Comparison of ENCODE assay signal across 11 cellular contexts in genomic region chr10:86868353-86868752, GRCh38.
DNase-seq lines count a peak whose midpoint lies in the region; ATAC-seq and FAIRE-seq lines count a peak whose summit lies in the region.
"Had no signal": no experiment of that assay in that cellular context is flagged by ENCODE, and none has a peak within 500 bp of the region (broad histone marks: within the 10 kb centered on the region; RNA-seq: fewer than 3 reads in every experiment).

No MANE protein-coding gene starts in this region.

- peaks cover 16% of the 10 kb centered on the region for H3K4me1 ChIP-seq in right cardiac atrium (ENCODE audit: control insufficient read depth, insufficient read depth, low read length)
- H3K4me1 ChIP-seq in aorta (ENCODE audit: control insufficient read depth in 1 of 2, insufficient read depth in 2 of 2, low read length in 2 of 2) = peaks cover 3 to 8% of the 10 kb centered on the region in 2 donors

- H3K9me3 ChIP-seq in right cardiac atrium (ENCODE audit: control insufficient read depth, low read length) (no peaks in the 10 kb centered on the region), aorta (ENCODE audit: control insufficient read depth, low read length) (no peaks in the 10 kb centered on the region)
- H3K9me3 ChIP-seq: MG63 had no signal

- H3K27me3 ChIP-seq in right cardiac atrium (ENCODE audit: control insufficient read depth, insufficient read depth) (no peaks in the 10 kb centered on the region), aorta (ENCODE audit: control insufficient read depth in 1 of 2, insufficient read depth in 2 of 2, low read length in 1 of 2) (no peaks in the 10 kb centered on the region)
- H3K27me3 ChIP-seq: MG63 had no signal

- H3K36me3 ChIP-seq in aorta (ENCODE audit: control insufficient read depth in 1 of 2, insufficient read depth in 2 of 2, low read length in 1 of 2) = no peaks in the 10 kb centered on the region
- H3K36me3 ChIP-seq: MG63 had no signal

- ATAC-seq in right cardiac atrium (peak; percentile 66 to 90), Right ventricle myocardium superior (ENCODE audit: poor library complexity) (no peak), aorta (ENCODE audit: low FRiP score) (peak; percentile 33), HG03442 (IDR thresholded peaks at IDR 0.05; ENCODE audit: unreplicated experiment) (no peak)

- WGBS in right cardiac atrium = 32% methylated on average over 6 of the region's 6 CpGs
- 4 to 8% methylated on average over 6 of the region's 6 CpGs for WGBS in aorta, 2 donors

- no peak for FAIRE-seq in GM19239 (lab: Jason Lieb, UNC)

- intact Hi-C loops in right cardiac atrium (cut with DNase I) (no loop called here), Right ventricle myocardium superior (cut with DNase I) (no loop called here), aorta (cut with DNase I) (no loop called here)

- DNase-seq in right cardiac atrium = peak; percentile 61 to 74 (median 66)
- no peak for DNase-seq in Right ventricle myocardium superior
- DNase-seq in brain pericyte (ENCODE audit: low read depth, low spot score) = peak; percentile 44
- DNase-seq in kidney tubule cell (ENCODE audit: low spot score) = peak; percentile 87
- DNase-seq in aorta = no peak
- no peak for DNase-seq in Kasumi-1 (lab: John Stamatoyannopoulos, UW)
- no peak for DNase-seq in GM19239 (ENCODE audit: insufficient read length, low spot score)
- DNase-seq: activated CD4-positive, alpha-beta T cell treated with anti-CD3 and anti-CD28 coated beads for 4 hours; MG63; PC-9 had no signal

- H3K4me3 ChIP-seq in right cardiac atrium (ENCODE audit: low read length) (no peak overlapping the region), aorta (ENCODE audit: low read length in 2 of 2) (no peak overlapping the region)
- H3K4me3 ChIP-seq: MG63, PC-9 had no signal

- H3K27ac ChIP-seq in right cardiac atrium (ENCODE audit: low read length) = no peak overlapping the region
- peak overlapping the region; percentile 16 to 55 for H3K27ac ChIP-seq in aorta (ENCODE audit: low read depth in 1 of 2, low read length in 2 of 2)
- H3K27ac ChIP-seq: PC-9 had no signal

Comparison
In these comparisons a context has a peak if more than half of its experiments do, and no peak if none do; other contexts are left out.
1. ATAC-seq: peak in right cardiac atrium (2 of 2) and aorta (single experiment); none in Right ventricle myocardium superior (single experiment) and HG03442 (single experiment).
2. DNase-seq: peak in right cardiac atrium (3 of 3), brain pericyte (single experiment) and kidney tubule cell (single experiment); none in Right ventricle myocardium superior (single experiment), aorta (0 of 2), Kasumi-1 (0 of 2) and GM19239 (single experiment).